9 cellular contexts compared by ENCODE assay signal in genomic region chr2:144515694-144516416, GRCh38. TPM values are rescaled to one million over a fixed set of nuclear protein-coding genes. Genes with fewer than 3 reads are reported as not detected.
DNase-seq lines count a peak whose midpoint lies in the region; ATAC-seq, FAIRE-seq and TF ChIP-seq lines count a peak whose summit lies in the region.
"Had no signal": no experiment of that assay in that cellular context is flagged by ENCODE, and none has a peak within 500 bp of the region (broad histone marks: within the 10 kb centered on the region; RNA-seq: fewer than 3 reads in every experiment).

No MANE protein-coding gene starts in this region.

- TF ChIP-seq CTCF in fibroblast of pulmonary artery (IDR thresholded peaks at IDR 0.05; ENCODE audit: low read length, missing control alignments) (no peak), D721Med (IDR thresholded peaks at IDR 0.05; ENCODE audit: insufficient read depth, missing control alignments) (no peak)

- H3K4me3 ChIP-seq in HUES64 (ENCODE audit: low read length) (peak overlapping the region; percentile 75), fibroblast of pulmonary artery (replicated peaks; ENCODE audit: low read depth, low read length) (peak overlapping the region; percentile 86), neuron (ENCODE audit: low read length) (peak overlapping the region; percentile 97)

- H3K9ac ChIP-seq in HUES64 (ENCODE audit: low read depth, low read length) = peak overlapping the region; percentile 59; the same call in 1 of the 2 replicates

- no peak overlapping the region; the same call in 1 of the 2 replicates for H3K27ac ChIP-seq in HUES64 (ENCODE audit: low read depth, low read length)

- H3K9me3 ChIP-seq in HUES64 (ENCODE audit: insufficient read depth, low read depth, low read length) (no peaks in the 10 kb centered on the region), neuron (ENCODE audit: low read length) (no peaks in the 10 kb centered on the region)

- H3K27me3 ChIP-seq in HUES64 (ENCODE audit: insufficient read depth, low read length) = peaks cover 93% of the 10 kb centered on the region
- no peaks in the 10 kb centered on the region for H3K27me3 ChIP-seq in neuron (ENCODE audit: insufficient read depth, low read length)

- no peak for FAIRE-seq in D721Med (lab: Jason Lieb, UNC)
- FAIRE-seq: islet of Langerhans had no signal

- ATAC-seq in HG03135 (IDR thresholded peaks at IDR 0.05; ENCODE audit: unreplicated experiment) (no peak), HG03460 (IDR thresholded peaks at IDR 0.05; ENCODE audit: unreplicated experiment) (no peak)

- under 1% methylated on average over 38 of the region's 50 CpGs for WGBS in HUES64

- H3K4me1 ChIP-seq in HUES64 (ENCODE audit: insufficient read depth, low read length) (peaks cover 66% of the 10 kb centered on the region), neuron (ENCODE audit: insufficient read depth, low read length) (peaks cover 48% of the 10 kb centered on the region)

- no peak overlapping the region for H2AFZ ChIP-seq in neuron (ENCODE audit: low read depth, low read length)

- DNase-seq in AG20443 (ENCODE audit: low spot score) (peak; percentile 34), fibroblast of pulmonary artery (ENCODE audit: low read depth) (peak; percentile 82), D721Med (ENCODE audit: insufficient read length, low spot score) (no peak)
- peak; percentile 79 for DNase-seq in activated CD8-positive, alpha-beta memory T cell treated with anti-CD3 and anti-CD28 coated beads for 24 hours

- H3K36me3 ChIP-seq in HUES64 (ENCODE audit: insufficient read depth, low read length) (no peaks in the 10 kb centered on the region), neuron (ENCODE audit: insufficient read depth, low read length) (peaks cover 12% of the 10 kb centered on the region)

RNA-seq across cellular contexts. Expression of gene ZEB2, which starts 4.1 kb away (rescaled TPM):
- 16.7 TPM for polyA plus RNA-seq in HUES64 (2013, experiment 1 of 2)
- 24.0 TPM for polyA plus RNA-seq in HUES64 (2013, experiment 2 of 2)
